15 cellular contexts compared by ENCODE assay signal in the genomic region with DNA sequence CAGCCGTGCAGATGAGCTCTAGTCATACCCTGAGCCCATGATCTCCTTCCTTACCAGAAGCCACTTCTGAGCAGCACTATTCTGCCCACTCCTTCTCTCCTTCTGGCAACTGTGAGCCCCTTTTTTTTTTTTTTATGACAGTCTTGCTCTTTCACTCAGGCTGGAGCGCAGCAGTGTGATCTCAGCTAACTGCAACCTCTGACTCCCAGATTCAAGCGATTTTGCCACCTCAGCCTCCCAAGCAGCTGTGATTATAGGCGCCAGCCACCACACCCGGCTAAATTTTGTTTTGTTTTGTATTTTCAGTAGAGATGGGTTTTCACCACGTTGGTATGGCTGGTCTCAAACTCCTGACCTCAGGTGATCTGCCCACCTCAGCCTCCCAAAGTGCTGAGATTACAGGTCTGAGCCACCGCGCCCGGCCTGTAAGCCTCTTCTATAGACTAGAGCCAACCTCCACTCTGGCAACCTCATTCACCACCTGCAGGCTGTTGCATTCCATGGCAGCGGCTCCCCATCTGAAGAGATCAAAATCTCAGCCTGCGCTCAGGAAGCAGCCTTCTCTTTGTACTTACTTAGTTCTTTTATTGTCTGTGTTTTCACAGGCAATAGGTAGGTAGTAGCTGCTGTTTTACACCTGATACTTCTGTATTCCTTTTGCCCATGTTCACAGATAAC. TPM values are rescaled to one million over a fixed set of nuclear protein-coding genes. Genes with fewer than 3 reads are reported as not detected.
DNase-seq lines count a peak whose midpoint lies in the region; ATAC-seq and TF ChIP-seq lines count a peak whose summit lies in the region.
"Had no signal": no experiment of that assay in that cellular context is flagged by ENCODE, and none has a peak within 500 bp of the region (broad histone marks: within the 10 kb centered on the region; RNA-seq: fewer than 3 reads in every experiment).

No MANE protein-coding gene starts in this region.

- POLR2A ChIA-PET in T-cell (lab: Charles Lee): no interaction called here

- no peak for TF ChIP-seq EP300 in esophagus muscularis mucosa (IDR thresholded peaks at IDR 0.05)

- peak; percentile 30 for DNase-seq in activated naive CD4-positive, alpha-beta T cell treated with anti-CD3 and anti-CD28 coated beads, Interleukin-2, amount 10 ng/mL, durations not matched to agents 7 days and 5 days
- no peak for DNase-seq in activated naive CD4-positive, alpha-beta T cell (lab: John Stamatoyannopoulos, UW)
- DNase-seq in T-cell (peak in 7 of 34 experiments; percentile 4 to 20 (median 9)), endodermal cell (peak; percentile 80), esophagus muscularis mucosa (ENCODE audit: extremely low spot score) (no peak), prostate gland (ENCODE audit: low spot score) (no peak)
- DNase-seq in stimulated activated naive B cell treated with anti-CD40 and anti-IgM and Interleukin-4, amounts not matched to agents 10 μg/mL and 1 μg/mL and 100 μg/mL, for 72 hours: no peak
- DNase-seq: foreskin melanocyte, IMR-90, NCI-H2029 treated with DMSO at 0.1 percent for 48 hours, NCI-H526 had no signal

- H3K36me3 Mint-ChIP-seq in activated naive CD4-positive, alpha-beta T cell treated with anti-CD3 and anti-CD28 coated beads, Interleukin-2, amount 10 ng/mL, durations not matched to agents 7 days and 5 days: no peaks in the 10 kb centered on the region
- H3K36me3 Mint-ChIP-seq in T-cell (no peaks in the 10 kb centered on the region), endodermal cell (ENCODE audit: low read depth) (no peaks in the 10 kb centered on the region)
- H3K36me3 Mint-ChIP-seq in stimulated activated naive B cell treated with anti-CD40 and anti-IgM and Interleukin-4, amounts not matched to agents 10 μg/mL and 1 μg/mL and 100 μg/mL, for 72 hours: peaks cover 0 to 4% of the 10 kb centered on the region in 2 donors

- H3K27me3 ChIP-seq in endodermal cell (ENCODE audit: control insufficient read depth, insufficient read depth, low read length, poor library complexity, severe bottlenecking) (peaks cover 9% of the 10 kb centered on the region), esophagus muscularis mucosa (no peaks in the 10 kb centered on the region), prostate gland (replicated peaks; ENCODE audit: insufficient read depth) (no peaks in the 10 kb centered on the region)
- H3K27me3 ChIP-seq: ascending aorta, vagina had no signal

- TF ChIP-seq CTCF in endodermal cell (conservative IDR thresholded peaks at IDR 0.05) (peak; percentile 46), esophagus muscularis mucosa (IDR thresholded peaks at IDR 0.05) (no peak), prostate gland (IDR thresholded peaks at IDR 0.05) (no peak)

- no peak overlapping the region for H3K27ac Mint-ChIP-seq in activated naive CD4-positive, alpha-beta T cell treated with anti-CD3 and anti-CD28 coated beads, Interleukin-2, amount 10 ng/mL, durations not matched to agents 7 days and 5 days
- peak overlapping the region in 1 of 2 donors; percentile 17 for H3K27ac Mint-ChIP-seq in T-cell
- H3K27ac Mint-ChIP-seq in endodermal cell: no peak overlapping the region
- H3K27ac Mint-ChIP-seq in stimulated activated naive B cell treated with anti-CD40 and anti-IgM and Interleukin-4, amounts not matched to agents 10 μg/mL and 1 μg/mL and 100 μg/mL, for 72 hours: peak overlapping the region; percentile 60

- H3K27me3 Mint-ChIP-seq in activated naive CD4-positive, alpha-beta T cell treated with anti-CD3 and anti-CD28 coated beads, Interleukin-2, amount 10 ng/mL, durations not matched to agents 7 days and 5 days: peaks cover 7% of the 10 kb centered on the region
- peaks cover 0 to 2% of the 10 kb centered on the region in 2 donors for H3K27me3 Mint-ChIP-seq in T-cell
- peaks cover 58% of the 10 kb centered on the region for H3K27me3 Mint-ChIP-seq in endodermal cell (ENCODE audit: insufficient read depth)
- peaks cover 5 to 29% of the 10 kb centered on the region in 2 donors for H3K27me3 Mint-ChIP-seq in stimulated activated naive B cell treated with anti-CD40 and anti-IgM and Interleukin-4, amounts not matched to agents 10 μg/mL and 1 μg/mL and 100 μg/mL, for 72 hours

- H3K4me1 Mint-ChIP-seq in activated naive CD4-positive, alpha-beta T cell treated with anti-CD3 and anti-CD28 coated beads, Interleukin-2, amount 10 ng/mL, durations not matched to agents 7 days and 5 days: peaks cover 45% of the 10 kb centered on the region
- peaks cover 34 to 40% (median 40%) of the 10 kb centered on the region in 3 donors for H3K4me1 Mint-ChIP-seq in T-cell
- peaks cover 23% of the 10 kb centered on the region for H3K4me1 Mint-ChIP-seq in endodermal cell
- peaks cover 19 to 38% of the 10 kb centered on the region in 2 donors for H3K4me1 Mint-ChIP-seq in stimulated activated naive B cell treated with anti-CD40 and anti-IgM and Interleukin-4, amounts not matched to agents 10 μg/mL and 1 μg/mL and 100 μg/mL, for 72 hours

- intact Hi-C loops in esophagus muscularis mucosa (cut with DNase I): no loop called here
- intact Hi-C loops in prostate gland (cut with DNase I): no loop called here

- peak; percentile 60 to 93 (median 62) for ATAC-seq in T-cell (replicated peaks in 1 of 4)
- no peak for ATAC-seq in stimulated activated naive B cell treated with anti-CD40 and anti-IgM and Interleukin-4, amounts not matched to agents 10 μg/mL and 1 μg/mL and 100 μg/mL, for 72 hours (replicated peaks)
- ATAC-seq in HG03460 (IDR thresholded peaks at IDR 0.05; ENCODE audit: unreplicated experiment): no peak

- H3K9me3 Mint-ChIP-seq in activated naive CD4-positive, alpha-beta T cell treated with anti-CD3 and anti-CD28 coated beads, Interleukin-2, amount 10 ng/mL, durations not matched to agents 7 days and 5 days: peaks cover 2% of the 10 kb centered on the region
- H3K9me3 Mint-ChIP-seq in T-cell: no peaks in the 10 kb centered on the region
- no peaks in the 10 kb centered on the region for H3K9me3 Mint-ChIP-seq in endodermal cell
- H3K9me3 Mint-ChIP-seq in stimulated activated naive B cell treated with anti-CD40 and anti-IgM and Interleukin-4, amounts not matched to agents 10 μg/mL and 1 μg/mL and 100 μg/mL, for 72 hours: peaks cover 6% of the 10 kb centered on the region in 2 donors

- no peaks in the 10 kb centered on the region for H3K36me3 ChIP-seq in endodermal cell (ENCODE audit: control insufficient read depth, insufficient read depth, low read length)
- H3K36me3 ChIP-seq in esophagus muscularis mucosa: no peaks in the 10 kb centered on the region
- no peaks in the 10 kb centered on the region for H3K36me3 ChIP-seq in prostate gland
- H3K36me3 ChIP-seq: ascending aorta, vagina had no signal

- H3K4me3 Mint-ChIP-seq in activated naive CD4-positive, alpha-beta T cell treated with anti-CD3 and anti-CD28 coated beads, Interleukin-2, amount 10 ng/mL, durations not matched to agents 7 days and 5 days: no peak overlapping the region
- H3K4me3 Mint-ChIP-seq in T-cell (no peak overlapping the region), endodermal cell (no peak overlapping the region)
- no peak overlapping the region for H3K4me3 Mint-ChIP-seq in stimulated activated naive B cell treated with anti-CD40 and anti-IgM and Interleukin-4, amounts not matched to agents 10 μg/mL and 1 μg/mL and 100 μg/mL, for 72 hours

- H3K9me3 ChIP-seq in endodermal cell (ENCODE audit: control insufficient read depth, low read length): no peaks in the 10 kb centered on the region
- no peaks in the 10 kb centered on the region for H3K9me3 ChIP-seq in esophagus muscularis mucosa
- H3K9me3 ChIP-seq in prostate gland: no peaks in the 10 kb centered on the region
- H3K9me3 ChIP-seq: ascending aorta, vagina had no signal

- H3K27ac ChIP-seq in endodermal cell (ENCODE audit: low read depth, low read length) (no peak overlapping the region), esophagus muscularis mucosa (replicated peaks in 1 of 4) (no peak overlapping the region), prostate gland (no peak overlapping the region)
- H3K27ac ChIP-seq: ascending aorta, SK-N-MC, vagina had no signal

- H3K4me1 ChIP-seq in endodermal cell (ENCODE audit: control insufficient read depth, insufficient read depth, low read length) (no peaks in the 10 kb centered on the region), esophagus muscularis mucosa (no peaks in the 10 kb centered on the region), prostate gland (replicated peaks) (no peaks in the 10 kb centered on the region)
- H3K4me1 ChIP-seq: ascending aorta, vagina had no signal

- 81 to 90% methylated on average over 7 to 11 of the region's 11 CpGs for WGBS in endodermal cell (ENCODE audit: insufficient coverage in 1 of 2, insufficient read length in 1 of 2), 2 experiments
- WGBS in esophagus muscularis mucosa: 90% methylated on average over 11 of the region's 11 CpGs
- 67% methylated on average over 11 of the region's 11 CpGs for WGBS in prostate gland

- TF ChIP-seq POLR2A in esophagus muscularis mucosa (IDR thresholded peaks at IDR 0.05; ENCODE audit: low read depth) (no peak), prostate gland (IDR thresholded peaks at IDR 0.05) (no peak)

- CTCF ChIA-PET in activated naive CD4-positive, alpha-beta T cell treated with anti-CD3 and anti-CD28 coated beads, Interleukin-2, amount 10 ng/mL, durations not matched to agents 7 days and 5 days (lab: Charles Lee): interaction anchor here (0.8 to 1.5 kb wide), 4 partner anchors 9 to 95 kb away, joined by 3 to 4 read pairs (median 3); no protein-coding TSS in a partner anchor
- CTCF ChIA-PET in T-cell (lab: Charles Lee): interaction anchor here (0.6 to 1.0 kb wide), 5 partner anchors 22 to 1325 kb away, joined by 3 to 5 read pairs (median 3); no protein-coding TSS in a partner anchor

- H3K4me3 ChIP-seq in endodermal cell (ENCODE audit: low read length) (no peak overlapping the region), esophagus muscularis mucosa (no peak overlapping the region), prostate gland (no peak overlapping the region)
- H3K4me3 ChIP-seq: ascending aorta, SK-N-MC, vagina had no signal

- H3K9ac ChIP-seq in endodermal cell (ENCODE audit: extremely low read depth, low read length, poor library complexity, severe bottlenecking): no peak overlapping the region

RNA-seq across cellular contexts. Expression of gene NDFIP2, which starts 34.8 kb away (rescaled TPM):
- 1 to 10 TPM; 3.1 to 6.8 (median 5.0) TPM for total RNA-seq in T-cell
- 10 to 100 TPM; 27.9 to 29.2 TPM for total RNA-seq in endodermal cell
- polyA plus RNA-seq in endodermal cell (2013, experiment 1 of 2): 27.3 TPM
- polyA plus RNA-seq in endodermal cell (2013, experiment 2 of 2): 26.6 TPM
- 10 to 100 TPM in 2 of 4 donors, 1 to 10 TPM in 2; 9.0 to 12.8 (median 10.2) TPM for total RNA-seq in esophagus muscularis mucosa
- 10 to 100 TPM; 22.2 to 30.8 TPM for total RNA-seq in prostate gland

RNA-seq across cellular contexts. Expression of gene RBM26, which starts 40.1 kb away (rescaled TPM):
- total RNA-seq in T-cell (10 to 100 TPM; 76.7 to 97.8 (median 77.9) TPM), endodermal cell (10 to 100 TPM; 65.0 to 81.7 TPM), esophagus muscularis mucosa (10 to 100 TPM; 19.8 to 29.9 (median 21.3) TPM), prostate gland (10 to 100 TPM; 29.0 to 45.9 TPM)
- 61.2 TPM for polyA plus RNA-seq in endodermal cell (2013, experiment 1 of 2)
- 59.5 TPM for polyA plus RNA-seq in endodermal cell (2013, experiment 2 of 2)

Comparison
In these comparisons a context has a peak if more than half of its experiments do, and no peak if none do; other contexts are left out.
1. DNase-seq: peak in activated naive CD4-positive, alpha-beta T cell treated with anti-CD3 and anti-CD28 coated beads, Interleukin-2, amount 10 ng/mL, durations not matched to agents 7 days and 5 days (single experiment) and endodermal cell (single experiment); none in activated naive CD4-positive, alpha-beta T cell (0 of 4), stimulated activated naive B cell treated with anti-CD40 and anti-IgM and Interleukin-4, amounts not matched to agents 10 μg/mL and 1 μg/mL and 100 μg/mL, for 72 hours (single experiment), esophagus muscularis mucosa (single experiment) and prostate gland (single experiment).
2. ATAC-seq: peak in T-cell (4 of 4); none in stimulated activated naive B cell treated with anti-CD40 and anti-IgM and Interleukin-4, amounts not matched to agents 10 μg/mL and 1 μg/mL and 100 μg/mL, for 72 hours (0 of 2) and HG03460 (single experiment).